Comparison of ENCODE assay signal across 2 cellular contexts in the genomic region with DNA sequence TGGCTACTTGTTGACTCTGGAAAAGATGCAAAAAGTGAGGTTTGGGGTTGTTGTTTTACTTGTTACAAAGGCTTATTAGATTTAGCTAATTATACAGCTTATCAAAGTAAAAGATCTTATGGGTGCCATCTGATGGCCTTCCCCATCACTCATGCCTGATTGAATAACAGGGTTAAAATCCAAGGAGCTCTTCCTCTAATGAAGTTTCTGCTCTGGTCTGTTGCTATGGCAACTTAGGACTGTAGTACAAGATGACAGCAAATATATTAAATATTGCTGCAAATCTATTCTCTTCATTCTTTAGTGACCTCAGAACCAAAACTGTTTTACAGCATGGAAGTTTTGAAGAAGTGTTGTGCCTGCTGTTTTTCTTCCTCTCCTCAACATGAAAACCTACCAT.
TF ChIP-seq lines count a peak whose summit lies in the region.

No MANE protein-coding gene starts in this region.

TF ChIP-seq in GM12878, 131 proteins besides CTCF, POLR2A, EP300 and RAD21 (continued from another document):
- TF ChIP-seq, protein P1, sequence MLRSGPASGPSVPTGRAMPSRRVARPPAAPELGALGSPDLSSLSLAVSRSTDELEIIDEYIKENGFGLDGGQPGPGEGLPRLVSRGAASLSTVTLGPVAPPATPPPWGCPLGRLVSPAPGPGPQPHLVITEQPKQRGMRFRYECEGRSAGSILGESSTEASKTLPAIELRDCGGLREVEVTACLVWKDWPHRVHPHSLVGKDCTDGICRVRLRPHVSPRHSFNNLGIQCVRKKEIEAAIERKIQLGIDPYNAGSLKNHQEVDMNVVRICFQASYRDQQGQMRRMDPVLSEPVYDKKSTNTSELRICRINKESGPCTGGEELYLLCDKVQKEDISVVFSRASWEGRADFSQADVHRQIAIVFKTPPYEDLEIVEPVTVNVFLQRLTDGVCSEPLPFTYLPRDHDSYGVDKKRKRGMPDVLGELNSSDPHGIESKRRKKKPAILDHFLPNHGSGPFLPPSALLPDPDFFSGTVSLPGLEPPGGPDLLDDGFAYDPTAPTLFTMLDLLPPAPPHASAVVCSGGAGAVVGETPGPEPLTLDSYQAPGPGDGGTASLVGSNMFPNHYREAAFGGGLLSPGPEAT (IDR thresholded peaks at IDR 0.05; ENCODE audit: low read depth) = no peak
- no peak for TF ChIP-seq ZSCAN29 (IDR thresholded peaks at IDR 0.05)
- TF ChIP-seq SIN3A (IDR thresholded peaks at IDR 0.05; ENCODE audit: low read depth, low read length) = no peak
- no peak for TF ChIP-seq SRF (IDR thresholded peaks at IDR 0.05; ENCODE audit: low read depth in 2 of 2, low read length in 2 of 2)
- no peak for TF ChIP-seq RELA (IDR thresholded peaks at IDR 0.05; ENCODE audit: borderline replicate concordance, partially characterized antibody)
- no peak for TF ChIP-seq TCF12 (IDR thresholded peaks at IDR 0.05; ENCODE audit: low read depth, low read length)
- TF ChIP-seq FOS (IDR thresholded peaks at IDR 0.05; ENCODE audit: borderline replicate concordance, extremely low read depth, insufficient read length) = no peak
- TF ChIP-seq, protein P2, sequence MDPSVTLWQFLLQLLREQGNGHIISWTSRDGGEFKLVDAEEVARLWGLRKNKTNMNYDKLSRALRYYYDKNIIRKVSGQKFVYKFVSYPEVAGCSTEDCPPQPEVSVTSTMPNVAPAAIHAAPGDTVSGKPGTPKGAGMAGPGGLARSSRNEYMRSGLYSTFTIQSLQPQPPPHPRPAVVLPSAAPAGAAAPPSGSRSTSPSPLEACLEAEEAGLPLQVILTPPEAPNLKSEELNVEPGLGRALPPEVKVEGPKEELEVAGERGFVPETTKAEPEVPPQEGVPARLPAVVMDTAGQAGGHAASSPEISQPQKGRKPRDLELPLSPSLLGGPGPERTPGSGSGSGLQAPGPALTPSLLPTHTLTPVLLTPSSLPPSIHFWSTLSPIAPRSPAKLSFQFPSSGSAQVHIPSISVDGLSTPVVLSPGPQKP (IDR thresholded peaks at IDR 0.05; ENCODE audit: low read depth, low read length) = no peak
- no peak for TF ChIP-seq PML (IDR thresholded peaks at IDR 0.05; ENCODE audit: low read length)

TF ChIP-seq in neural cell, 6 proteins besides CTCF, POLR2A, EP300 and RAD21:
- TF ChIP-seq, protein P3, sequence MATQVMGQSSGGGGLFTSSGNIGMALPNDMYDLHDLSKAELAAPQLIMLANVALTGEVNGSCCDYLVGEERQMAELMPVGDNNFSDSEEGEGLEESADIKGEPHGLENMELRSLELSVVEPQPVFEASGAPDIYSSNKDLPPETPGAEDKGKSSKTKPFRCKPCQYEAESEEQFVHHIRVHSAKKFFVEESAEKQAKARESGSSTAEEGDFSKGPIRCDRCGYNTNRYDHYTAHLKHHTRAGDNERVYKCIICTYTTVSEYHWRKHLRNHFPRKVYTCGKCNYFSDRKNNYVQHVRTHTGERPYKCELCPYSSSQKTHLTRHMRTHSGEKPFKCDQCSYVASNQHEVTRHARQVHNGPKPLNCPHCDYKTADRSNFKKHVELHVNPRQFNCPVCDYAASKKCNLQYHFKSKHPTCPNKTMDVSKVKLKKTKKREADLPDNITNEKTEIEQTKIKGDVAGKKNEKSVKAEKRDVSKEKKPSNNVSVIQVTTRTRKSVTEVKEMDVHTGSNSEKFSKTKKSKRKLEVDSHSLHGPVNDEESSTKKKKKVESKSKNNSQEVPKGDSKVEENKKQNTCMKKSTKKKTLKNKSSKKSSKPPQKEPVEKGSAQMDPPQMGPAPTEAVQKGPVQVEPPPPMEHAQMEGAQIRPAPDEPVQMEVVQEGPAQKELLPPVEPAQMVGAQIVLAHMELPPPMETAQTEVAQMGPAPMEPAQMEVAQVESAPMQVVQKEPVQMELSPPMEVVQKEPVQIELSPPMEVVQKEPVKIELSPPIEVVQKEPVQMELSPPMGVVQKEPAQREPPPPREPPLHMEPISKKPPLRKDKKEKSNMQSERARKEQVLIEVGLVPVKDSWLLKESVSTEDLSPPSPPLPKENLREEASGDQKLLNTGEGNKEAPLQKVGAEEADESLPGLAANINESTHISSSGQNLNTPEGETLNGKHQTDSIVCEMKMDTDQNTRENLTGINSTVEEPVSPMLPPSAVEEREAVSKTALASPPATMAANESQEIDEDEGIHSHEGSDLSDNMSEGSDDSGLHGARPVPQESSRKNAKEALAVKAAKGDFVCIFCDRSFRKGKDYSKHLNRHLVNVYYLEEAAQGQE (IDR thresholded peaks at IDR 0.05; ENCODE audit: borderline replicate concordance) = no peak
- no peak for TF ChIP-seq EZH2 (IDR thresholded peaks at IDR 0.05; ENCODE audit: borderline replicate concordance, insufficient read depth, low read length, poor library complexity, severe bottlenecking)
- no peak for TF ChIP-seq TAF1 (IDR thresholded peaks at IDR 0.05; ENCODE audit: low read depth)
- TF ChIP-seq POLR2AphosphoS5 (IDR thresholded peaks at IDR 0.05) = no peak
- no peak for TF ChIP-seq MXI1 (conservative IDR thresholded peaks at IDR 0.05; ENCODE audit: poor library complexity, severe bottlenecking)
- TF ChIP-seq SMC3 (conservative IDR thresholded peaks at IDR 0.05; ENCODE audit: poor library complexity) = no peak
